In genomic region chr15:89171136-89172072, GRCh38 we compare ENCODE assay signal across 9 cellular contexts. TPM values are rescaled to one million over a fixed set of nuclear protein-coding genes. Genes with fewer than 3 reads are reported as not detected.
DNase-seq lines count a peak whose midpoint lies in the region; ATAC-seq and TF ChIP-seq lines count a peak whose summit lies in the region.
"Had no signal": no experiment of that assay in that cellular context is flagged by ENCODE, and none has a peak within 500 bp of the region (broad histone marks: within the 10 kb centered on the region; RNA-seq: fewer than 3 reads in every experiment).

No MANE protein-coding gene starts in this region.

- ATAC-seq in HG03095 (IDR thresholded peaks at IDR 0.05; ENCODE audit: unreplicated experiment) (no peak), GM18861 (IDR thresholded peaks at IDR 0.05; ENCODE audit: unreplicated experiment) (no peak)

- no peak overlapping the region for H3K4me3 ChIP-seq in choroid plexus epithelial cell (ENCODE audit: low read depth, low read length)
- H3K4me3 ChIP-seq: BLaER1 treated with 17β-estradiol and CSF1 and Interleukin-3, amounts not matched to agents 10 nM and 100 nM had no signal

- peak; percentile 87 for TF ChIP-seq CTCF in choroid plexus epithelial cell (conservative IDR thresholded peaks at IDR 0.05; ENCODE audit: low read depth, low read length)

- DNase-seq in NCI-H1417 (lab: John Stamatoyannopoulos, UW), result peak; percentile 19 to 66 (median 52)
- no peak for DNase-seq in NCI-H1417 treated with DMSO at 0.1 percent for 48 hours (lab: John Stamatoyannopoulos, UW)
- peak; percentile 48 for DNase-seq in HT1080 (ENCODE audit: low read depth)
- peak; percentile 27 for DNase-seq in SKM-1 (lab: John Stamatoyannopoulos, UW; ENCODE audit: unreplicated experiment)
- peak; percentile 66 for DNase-seq in choroid plexus epithelial cell (ENCODE audit: low read depth)
- DNase-seq in lung microvascular endothelial cell (ENCODE audit: low read depth in 2 of 2), result peak; percentile 59 to 79

RNA-seq across cellular contexts. Expression of gene RLBP1, which starts 50.0 kb away (rescaled TPM):
- total RNA-seq in HT1080 (2014; rRNA removed; shearing (Covaris generic)), result not detected in 2 replicates
- polyA plus RNA-seq in HT1080 (2015; cell fraction: cytosol; rRNA removed), result not detected in 2 replicates
- polyA plus RNA-seq in HT1080 (2015; cell fraction: nucleus; rRNA removed), result not detected in 2 replicates
- not detected in 2 replicates for total RNA-seq in lung microvascular endothelial cell
